ENCODE assay signal across 18 cellular contexts in the genomic region with DNA sequence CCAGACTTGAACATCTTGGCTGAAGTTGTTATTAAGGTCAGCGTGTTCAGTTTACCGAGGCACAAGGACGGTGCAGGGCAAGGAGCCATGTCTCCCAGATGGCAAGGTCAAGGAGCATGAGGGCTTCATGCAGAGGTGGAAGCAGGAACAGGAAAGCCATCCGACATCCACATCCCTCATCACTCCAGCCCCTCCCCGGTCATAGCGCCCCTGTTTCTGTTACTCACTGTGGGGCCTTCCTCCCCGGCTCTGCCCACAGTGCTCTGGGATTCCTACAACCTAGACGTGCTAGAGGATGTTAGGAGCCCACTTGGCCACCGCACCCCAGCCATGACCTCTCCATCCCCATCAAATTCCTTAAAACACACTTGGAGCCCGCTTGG.
"Had no signal": no experiment of that assay in that cellular context is flagged by ENCODE, and none has a peak within 500 bp of the region (broad histone marks: within the 10 kb centered on the region; RNA-seq: fewer than 3 reads in every experiment).

No MANE protein-coding gene starts in this region.

- H3K4me1 ChIP-seq: SJSA1 had no signal

- H3K36me3 ChIP-seq: SJSA1 had no signal

- H3K27me3 ChIP-seq: SJSA1 had no signal

- H3K4me3 ChIP-seq: SJSA1, SK-N-MC had no signal

- DNase-seq: KBM-7, MV-4-11, NCI-H1092, NCI-H1436, NCI-H187, NCI-H2029, NCI-H2081 treated with DMSO at 0.1 percent for 48 hours, NCI-H226, NCI-H446, NCI-H510A, NCI-H69, NCI-H774, Right ventricle myocardium superior, RPMI8226, SIG-M5 had no signal

- H3K9me3 ChIP-seq: SJSA1 had no signal

- H3K27ac ChIP-seq: SJSA1, SK-N-MC had no signal

- FAIRE-seq: RCC 7860 had no signal
